2 cellular contexts compared by ENCODE assay signal in genomic region chr10:32065871-32066270, GRCh38.
TF ChIP-seq lines count a peak whose summit lies in the region.

No MANE protein-coding gene starts in this region.

TF ChIP-seq in K562, 482 proteins besides CTCF, POLR2A, EP300 and RAD21:
- peak; percentile 55 for TF ChIP-seq CEBPG (CRISPR knock-in tag; IDR thresholded peaks at IDR 0.05)
- peak; percentile 65 to 92 for TF ChIP-seq CEBPG (tag; conservative IDR thresholded peaks at IDR 0.05 in 1 of 2, IDR thresholded peaks at IDR 0.05 in 1 of 2)
- no peak for TF ChIP-seq ELF4 (CRISPR knock-in tag; IDR thresholded peaks at IDR 0.05)
- peak; percentile 97 for TF ChIP-seq CEBPB (tag; IDR thresholded peaks at IDR 0.05)
- no peak for TF ChIP-seq HDAC6 (IDR thresholded peaks at IDR 0.05; ENCODE audit: low read depth, low read length)
- TF ChIP-seq, protein P1, sequence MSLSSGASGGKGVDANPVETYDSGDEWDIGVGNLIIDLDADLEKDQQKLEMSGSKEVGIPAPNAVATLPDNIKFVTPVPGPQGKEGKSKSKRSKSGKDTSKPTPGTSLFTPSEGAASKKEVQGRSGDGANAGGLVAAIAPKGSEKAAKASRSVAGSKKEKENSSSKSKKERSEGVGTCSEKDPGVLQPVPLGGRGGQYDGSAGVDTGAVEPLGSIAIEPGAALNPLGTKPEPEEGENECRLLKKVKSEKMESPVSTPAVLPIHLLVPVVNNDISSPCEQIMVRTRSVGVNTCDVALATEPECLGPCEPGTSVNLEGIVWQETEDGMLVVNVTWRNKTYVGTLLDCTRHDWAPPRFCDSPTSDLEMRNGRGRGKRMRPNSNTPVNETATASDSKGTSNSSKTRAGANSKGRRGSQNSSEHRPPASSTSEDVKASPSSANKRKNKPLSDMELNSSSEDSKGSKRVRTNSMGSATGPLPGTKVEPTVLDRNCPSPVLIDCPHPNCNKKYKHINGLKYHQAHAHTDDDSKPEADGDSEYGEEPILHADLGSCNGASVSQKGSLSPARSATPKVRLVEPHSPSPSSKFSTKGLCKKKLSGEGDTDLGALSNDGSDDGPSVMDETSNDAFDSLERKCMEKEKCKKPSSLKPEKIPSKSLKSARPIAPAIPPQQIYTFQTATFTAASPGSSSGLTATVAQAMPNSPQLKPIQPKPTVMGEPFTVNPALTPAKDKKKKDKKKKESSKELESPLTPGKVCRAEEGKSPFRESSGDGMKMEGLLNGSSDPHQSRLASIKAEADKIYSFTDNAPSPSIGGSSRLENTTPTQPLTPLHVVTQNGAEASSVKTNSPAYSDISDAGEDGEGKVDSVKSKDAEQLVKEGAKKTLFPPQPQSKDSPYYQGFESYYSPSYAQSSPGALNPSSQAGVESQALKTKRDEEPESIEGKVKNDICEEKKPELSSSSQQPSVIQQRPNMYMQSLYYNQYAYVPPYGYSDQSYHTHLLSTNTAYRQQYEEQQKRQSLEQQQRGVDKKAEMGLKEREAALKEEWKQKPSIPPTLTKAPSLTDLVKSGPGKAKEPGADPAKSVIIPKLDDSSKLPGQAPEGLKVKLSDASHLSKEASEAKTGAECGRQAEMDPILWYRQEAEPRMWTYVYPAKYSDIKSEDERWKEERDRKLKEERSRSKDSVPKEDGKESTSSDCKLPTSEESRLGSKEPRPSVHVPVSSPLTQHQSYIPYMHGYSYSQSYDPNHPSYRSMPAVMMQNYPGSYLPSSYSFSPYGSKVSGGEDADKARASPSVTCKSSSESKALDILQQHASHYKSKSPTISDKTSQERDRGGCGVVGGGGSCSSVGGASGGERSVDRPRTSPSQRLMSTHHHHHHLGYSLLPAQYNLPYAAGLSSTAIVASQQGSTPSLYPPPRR (CRISPR knock-in tag; IDR thresholded peaks at IDR 0.05; ENCODE audit: borderline replicate concordance): no peak
- TF ChIP-seq IRF9 (tag; IDR thresholded peaks at IDR 0.05): peak; percentile 39; the same call in 1 of the 2 replicates

TF ChIP-seq in HepG2, 621 proteins besides CTCF, POLR2A, EP300 and RAD21:
- TF ChIP-seq ELF3 (CRISPR knock-in tag; IDR thresholded peaks at IDR 0.05): peak; percentile 53; the same call in 1 of the 2 replicates
- peak; percentile 83 for TF ChIP-seq CEBPG (CRISPR knock-in tag; IDR thresholded peaks at IDR 0.05)
- TF ChIP-seq ZSCAN30 (CRISPR knock-in tag; IDR thresholded peaks at IDR 0.05): no peak
- peak; percentile 38; the same call in 1 of the 2 replicates for TF ChIP-seq BCL6 (CRISPR knock-in tag; IDR thresholded peaks at IDR 0.05)
- no peak for TF ChIP-seq U2AF1 (optimal IDR thresholded peaks at IDR 0.05; ENCODE audit: low read depth, low read length)
- TF ChIP-seq TOE1 (CRISPR knock-in tag; IDR thresholded peaks at IDR 0.05): no peak
- TF ChIP-seq CEBPB (IDR thresholded peaks at IDR 0.05; ENCODE audit: borderline replicate concordance, low read depth, low read length): peak; percentile 94
